In genomic region chr6:163940705-163941470, GRCh38 we compare ENCODE assay signal across 1 cellular context.
TF ChIP-seq lines count a peak whose summit lies in the region.

No MANE protein-coding gene starts in this region.

TF ChIP-seq in IMR-90, 13 proteins besides CTCF, POLR2A, EP300 and RAD21:
- no peak for TF ChIP-seq SMC3 (IDR thresholded peaks at IDR 0.05; ENCODE audit: low read depth, low read length)
- TF ChIP-seq, protein P1, sequence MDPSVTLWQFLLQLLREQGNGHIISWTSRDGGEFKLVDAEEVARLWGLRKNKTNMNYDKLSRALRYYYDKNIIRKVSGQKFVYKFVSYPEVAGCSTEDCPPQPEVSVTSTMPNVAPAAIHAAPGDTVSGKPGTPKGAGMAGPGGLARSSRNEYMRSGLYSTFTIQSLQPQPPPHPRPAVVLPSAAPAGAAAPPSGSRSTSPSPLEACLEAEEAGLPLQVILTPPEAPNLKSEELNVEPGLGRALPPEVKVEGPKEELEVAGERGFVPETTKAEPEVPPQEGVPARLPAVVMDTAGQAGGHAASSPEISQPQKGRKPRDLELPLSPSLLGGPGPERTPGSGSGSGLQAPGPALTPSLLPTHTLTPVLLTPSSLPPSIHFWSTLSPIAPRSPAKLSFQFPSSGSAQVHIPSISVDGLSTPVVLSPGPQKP (IDR thresholded peaks at IDR 0.05; ENCODE audit: borderline replicate concordance, low read depth, low read length): no peak
- TF ChIP-seq RFX5 (IDR thresholded peaks at IDR 0.05; ENCODE audit: low read depth, low read length): no peak
- TF ChIP-seq, protein P2, sequence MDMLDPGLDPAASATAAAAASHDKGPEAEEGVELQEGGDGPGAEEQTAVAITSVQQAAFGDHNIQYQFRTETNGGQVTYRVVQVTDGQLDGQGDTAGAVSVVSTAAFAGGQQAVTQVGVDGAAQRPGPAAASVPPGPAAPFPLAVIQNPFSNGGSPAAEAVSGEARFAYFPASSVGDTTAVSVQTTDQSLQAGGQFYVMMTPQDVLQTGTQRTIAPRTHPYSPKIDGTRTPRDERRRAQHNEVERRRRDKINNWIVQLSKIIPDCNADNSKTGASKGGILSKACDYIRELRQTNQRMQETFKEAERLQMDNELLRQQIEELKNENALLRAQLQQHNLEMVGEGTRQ (IDR thresholded peaks at IDR 0.05; ENCODE audit: low read depth, low read length): no peak
- no peak for TF ChIP-seq RCOR1 (IDR thresholded peaks at IDR 0.05; ENCODE audit: insufficient replicate concordance, low read length)
TF ChIP-seq in IMR-90: peak in this region for 0.
